Comparison of ENCODE assay signal across 26 cellular contexts in the genomic region with DNA sequence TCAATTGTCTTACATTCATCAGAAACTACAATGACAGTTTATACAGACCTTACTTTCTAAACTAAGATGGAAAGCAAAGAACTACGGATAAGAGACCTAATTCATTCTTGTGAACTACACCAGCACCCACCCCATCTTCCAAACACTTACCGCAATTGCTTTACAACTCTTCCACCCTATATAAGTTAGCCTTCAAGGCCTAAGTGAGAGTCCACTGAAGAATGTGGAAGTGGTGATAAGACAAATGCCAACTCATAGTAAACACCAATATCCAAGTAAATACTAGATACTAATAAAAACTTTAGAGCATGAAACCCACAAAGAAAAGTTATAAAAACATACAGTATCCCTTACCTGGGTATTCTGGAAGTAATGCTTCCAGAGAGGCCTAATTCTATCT. TPM values are rescaled to one million over a fixed set of nuclear protein-coding genes. Genes with fewer than 3 reads are reported as not detected.
DNase-seq lines count a peak whose midpoint lies in the region; ATAC-seq, FAIRE-seq and TF ChIP-seq lines count a peak whose summit lies in the region.
"Had no signal": no experiment of that assay in that cellular context is flagged by ENCODE, and none has a peak within 500 bp of the region (broad histone marks: within the 10 kb centered on the region; RNA-seq: fewer than 3 reads in every experiment).

No MANE protein-coding gene starts in this region.

- TF ChIP-seq POLR2A in HepG2 (IDR thresholded peaks at IDR 0.05; ENCODE audit: insufficient read depth in 1 of 2, low read depth in 2 of 2, low read length in 2 of 2) (no peak), right lobe of liver (IDR thresholded peaks at IDR 0.05) (no peak), tibial nerve (IDR thresholded peaks at IDR 0.05) (no peak), upper lobe of left lung (IDR thresholded peaks at IDR 0.05) (no peak)

- H3K9me3 Mint-ChIP-seq in WTC11, result no peaks in the 10 kb centered on the region
- H3K9me3 Mint-ChIP-seq: activated CD4-positive, alpha-beta T cell treated with anti-CD3 and anti-CD28 coated beads, Interleukin-2, amount 10 ng/mL, durations not matched to agents 24 days and 14 days had no signal

- ATAC-seq in HepG2 (no peak), right lobe of liver (no peak), WTC11 (no peak), left colon (peak; percentile 77), upper lobe of left lung (ENCODE audit: low FRiP score in 2 of 2) (no peak)

- in situ Hi-C loops in HepG2 (cut with HindIII; ENCODE audit: extremely low pct_ligation_motif_present, low pct_unique_long_range_greater_than_20kb), result no loop called here

- no peak for FAIRE-seq in HepG2 (lab: Jason Lieb, UNC)

- no peaks in the 10 kb centered on the region for H3K27me3 ChIP-seq in HepG2 (ENCODE audit: control insufficient read depth in 1 of 2, insufficient read depth in 2 of 2, low read length in 2 of 2)
- no peaks in the 10 kb centered on the region for H3K27me3 ChIP-seq in right lobe of liver
- no peaks in the 10 kb centered on the region for H3K27me3 ChIP-seq in tibial nerve
- H3K27me3 ChIP-seq in upper lobe of left lung, result no peaks in the 10 kb centered on the region
- H3K27me3 ChIP-seq: heart left ventricle, MG63, testis had no signal

- no peak overlapping the region for H3K9ac ChIP-seq in HepG2 (ENCODE audit: insufficient read depth, low read depth, low read length)
- H3K9ac ChIP-seq: SK-N-SH had no signal

- 0 out of 2 replicates have a peak, but pooled peaks cover 4% of the 10 kb centered on the region for H3K4me1 Mint-ChIP-seq in WTC11

- H3K4me1 ChIP-seq in HepG2 (ENCODE audit: insufficient read depth, low read length) (no peaks in the 10 kb centered on the region), right lobe of liver (peaks cover 0 to 16% (median under 1%) of the 10 kb centered on the region in 4 donors), tibial nerve (peaks cover 0 to 55% (median 2%) of the 10 kb centered on the region in 4 donors), upper lobe of left lung (peaks cover 7 to 43% (median 21%) of the 10 kb centered on the region in 4 donors)
- H3K4me1 ChIP-seq: testis had no signal

- intact Hi-C loops in HepG2 (cut with micrococcal nuclease; ENCODE audit: unreplicated experiment), result loop anchor here (2.0 kb wide), 1 partner anchor 187 kb away; no protein-coding TSS in a partner anchor
- intact Hi-C loops in right lobe of liver (cut with DNase I), result no loop called here
- intact Hi-C loops in left colon (cut with DNase I, micrococcal nuclease), result no loop called here
- intact Hi-C loops in posterior cingulate gyrus (cut with DNase I), result no loop called here

- no peak for TF ChIP-seq EP300 in HepG2 (IDR thresholded peaks at IDR 0.05; ENCODE audit: low read depth in 2 of 2, low read length in 2 of 2)
- no peak for TF ChIP-seq EP300 in HepG2 (CRISPR knock-in tag; IDR thresholded peaks at IDR 0.05; ENCODE audit: borderline replicate concordance)
- TF ChIP-seq EP300 in tibial nerve (IDR thresholded peaks at IDR 0.05), result no peak
- no peak for TF ChIP-seq EP300 in upper lobe of left lung (IDR thresholded peaks at IDR 0.05)

- no peak overlapping the region for H2AFZ ChIP-seq in HepG2 (ENCODE audit: low read length)

- no peak overlapping the region for H3K4me3 Mint-ChIP-seq in WTC11
- H3K4me3 Mint-ChIP-seq: activated CD4-positive, alpha-beta T cell treated with anti-CD3 and anti-CD28 coated beads, Interleukin-2, amount 10 ng/mL, durations not matched to agents 24 days and 14 days had no signal

- no peaks in the 10 kb centered on the region for H3K27me3 Mint-ChIP-seq in WTC11 (ENCODE audit: low read depth)
- H3K27me3 Mint-ChIP-seq: activated CD4-positive, alpha-beta T cell treated with anti-CD3 and anti-CD28 coated beads, Interleukin-2, amount 10 ng/mL, durations not matched to agents 24 days and 14 days had no signal

- H3K27ac Mint-ChIP-seq in WTC11, result peak overlapping the region; percentile 63
- H3K27ac Mint-ChIP-seq: activated CD4-positive, alpha-beta T cell treated with anti-CD3 and anti-CD28 coated beads, Interleukin-2, amount 10 ng/mL, durations not matched to agents 24 days and 14 days had no signal

- CTCF ChIA-PET in HepG2 (lab: Yijun Ruan, JAX; ENCODE audit: low intra/inter-chr PET ratio, low total read pairs) (no interaction called here), WTC11 (lab: Charles Lee) (no interaction called here)

- peaks cover 90% of the 10 kb centered on the region for H3K79me2 ChIP-seq in HepG2 (ENCODE audit: insufficient read depth, low read length)

- DNase-seq in HepG2 (ENCODE audit: low spot score) (no peak), right lobe of liver (no peak), WTC11 (ENCODE audit: low spot score) (no peak), left colon (no peak), tibial nerve (ENCODE audit: low spot score in 2 of 2) (no peak), upper lobe of left lung (no peak), posterior cingulate gyrus (no peak), foreskin melanocyte (no peak)
- DNase-seq: activated CD4-positive, alpha-beta T cell treated with anti-CD3 and anti-CD28 coated beads, Interleukin-2, amount 10 ng/mL, durations not matched to agents 24 days and 14 days; activated naive CD4-positive, alpha-beta T cell treated with Interleukin-2 at 50 U/mL for 16 hours; activated T-cell treated with anti-CD3 and anti-CD28 coated beads, Interleukin-2, amount 50 U/mL, for 48 hours; effector memory CD4-positive, alpha-beta T cell; foreskin fibroblast; heart left ventricle; kidney glomerular epithelial cell; MG63; NCI-H2081 treated with DMSO at 0.1 percent for 48 hours; NCI-H748 treated with DMSO at 0.1 percent for 48 hours; psoas muscle; testis; WERI-Rb-1 had no signal

- no peak overlapping the region for H3K4me2 ChIP-seq in HepG2 (ENCODE audit: low read depth, low read length)
- H3K4me2 ChIP-seq: SK-N-SH had no signal

- peaks cover 67% of the 10 kb centered on the region for H4K20me1 ChIP-seq in HepG2 (ENCODE audit: insufficient read depth, low read length)

- H3K36me3 Mint-ChIP-seq in WTC11, result peaks cover 24% of the 10 kb centered on the region

- no peak for TF ChIP-seq RAD21 in HepG2 (CRISPR knock-in tag; IDR thresholded peaks at IDR 0.05)

- POLR2A ChIA-PET in HepG2 (lab: Yijun Ruan, JAX) (no interaction called here), WTC11 (lab: Charles Lee) (no interaction called here)

- WGBS in HepG2 (ENCODE audit: low lambda C conversion rate), result 93% methylated on average over 2 of the region's 2 CpGs
- 87% methylated on average over 2 of the region's 2 CpGs for WGBS in right lobe of liver (ENCODE audit: insufficient coverage, low coverage, low lambda C conversion rate, missing lambda C conversion rate)
- WGBS in tibial nerve, 2 donors, result 82 to 84% methylated on average over 2 of the region's 2 CpGs
- WGBS in upper lobe of left lung, 2 donors, result 74 to 80% methylated on average over 2 of the region's 2 CpGs

- no peak overlapping the region for H3K27ac ChIP-seq in HepG2 (ENCODE audit: extremely low read length, insufficient read depth, low read length)
- no peak overlapping the region for H3K27ac ChIP-seq in right lobe of liver
- no peak overlapping the region for H3K27ac ChIP-seq in tibial nerve
- H3K27ac ChIP-seq in upper lobe of left lung, result no peak overlapping the region
- H3K27ac ChIP-seq: coronary artery, heart left ventricle, psoas muscle, testis, WERI-Rb-1 had no signal

- H3K4me3 ChIP-seq in HepG2 (replicated peaks in 1 of 3; ENCODE audit: insufficient read depth in 1 of 3, low read depth in 2 of 3, low read length in 3 of 3), result no peak overlapping the region
- no peak overlapping the region for H3K4me3 ChIP-seq in right lobe of liver
- H3K4me3 ChIP-seq in tibial nerve, result no peak overlapping the region
- H3K4me3 ChIP-seq in upper lobe of left lung, result no peak overlapping the region
- H3K4me3 ChIP-seq: coronary artery, heart left ventricle, lung, MG63, psoas muscle, testis had no signal

- H3K36me3 ChIP-seq in HepG2 (replicated peaks in 1 of 2; ENCODE audit: control insufficient read depth in 1 of 2, insufficient read depth in 2 of 2, low read length in 2 of 2) (peaks cover 4 to 62% of the 10 kb centered on the region in 2 experiments), right lobe of liver (peaks cover 0 to 27% (median 9%) of the 10 kb centered on the region in 4 donors), tibial nerve (peaks cover 0 to 27% (median 0%) of the 10 kb centered on the region in 3 donors), upper lobe of left lung (peaks cover 2 to 59% (median 10%) of the 10 kb centered on the region in 4 donors)

- TSS peak; percentile 6 for BruUV-seq in HepG2 (replicated peaks; lab: Mats Ljungman, UMichigan)

- H3K9me3 ChIP-seq in HepG2 (ENCODE audit: low read length) (no peaks in the 10 kb centered on the region), right lobe of liver (no peaks in the 10 kb centered on the region), tibial nerve (no peaks in the 10 kb centered on the region), upper lobe of left lung (no peaks in the 10 kb centered on the region)
- H3K9me3 ChIP-seq: heart left ventricle, MG63, psoas muscle, SK-N-SH, testis had no signal

- TF ChIP-seq CTCF in HepG2 (CRISPR knock-in tag; IDR thresholded peaks at IDR 0.05) (no peak), right lobe of liver (IDR thresholded peaks at IDR 0.05) (no peak), WTC11 (IDR thresholded peaks at IDR 0.05) (no peak), tibial nerve (IDR thresholded peaks at IDR 0.05) (no peak), upper lobe of left lung (IDR thresholded peaks at IDR 0.05) (no peak)

RNA-seq across cellular contexts. Expression of gene ARF4, which starts 13.6 kb away (rescaled TPM):
- total RNA-seq in HepG2 (2016; rRNA removed; fragmentation: Illumina TruSeq; extraction: Trizol) (184 and 247 TPM in 2 replicates), right lobe of liver (100 to 1,000 TPM in 2 of 6 experiments, 10 to 100 TPM in 4; 63.0 to 125 (median 92.7) TPM), WTC11 (2021) (117 to 118 TPM (median 117 TPM) in 3 replicates), left colon (100 to 1,000 TPM; 148 to 159 TPM), tibial nerve (10 to 100 TPM; 53.7 to 96.9 (median 83.9) TPM), upper lobe of left lung (100 to 1,000 TPM in 4 of 6 donors, 10 to 100 TPM in 2; 39.8 to 153 (median 124) TPM)
- 21.0 and 22.5 TPM in 2 replicates for total RNA-seq in HepG2 (2016; cell fraction: cytosol; rRNA removed; fragmentation: Illumina TruSeq; extraction: Trizol; ENCODE audit: low read depth)
- 181 and 262 TPM in 2 replicates for total RNA-seq in HepG2 (2016; cell fraction: insoluble cytoplasmic fraction; rRNA removed; fragmentation: Illumina TruSeq; extraction: Trizol)
- total RNA-seq in HepG2 (2016; cell fraction: membrane; rRNA removed; fragmentation: Illumina TruSeq; extraction: Trizol), result 59.6 and 61.1 TPM in 2 replicates
- total RNA-seq in HepG2 (2016; cell fraction: nucleus; rRNA removed; fragmentation: Illumina TruSeq; extraction: Trizol), result 130 and 149 TPM in 2 replicates
- 195 and 250 TPM in 2 replicates for polyA plus RNA-seq in HepG2 (2011; rRNA removed)
- 148 and 191 TPM in 2 replicates for polyA plus RNA-seq in HepG2 (2011; cell fraction: cytosol; rRNA removed)
- 76.8 and 76.9 TPM in 2 replicates for polyA plus RNA-seq in HepG2 (2011; cell fraction: nucleus; rRNA removed)
- 183 and 200 TPM in 2 replicates for polyA plus RNA-seq in HepG2 (2012)
- polyA plus RNA-seq in HepG2 (2016; cell fraction: cytosol; fragmentation: Illumina TruSeq; extraction: Trizol; ENCODE audit: low read depth), result 26.5 and 28.6 TPM in 2 replicates
- polyA plus RNA-seq in HepG2 (2016; cell fraction: insoluble cytoplasmic fraction; fragmentation: Illumina TruSeq; extraction: Trizol; ENCODE audit: low read depth), result 437 and 475 TPM in 2 replicates
- polyA plus RNA-seq in HepG2 (2016; cell fraction: membrane; fragmentation: Illumina TruSeq; extraction: Trizol; ENCODE audit: low read depth), result 70.5 and 72.4 TPM in 2 replicates
- polyA plus RNA-seq in HepG2 (2016; cell fraction: nucleus; fragmentation: Illumina TruSeq; extraction: Trizol; ENCODE audit: insufficient read depth, low read depth), result 252 and 254 TPM in 2 replicates
- 505 and 607 TPM in 2 replicates for polyA minus RNA-seq in HepG2 (2011; rRNA and poly(A)+ RNA removed; ENCODE audit: low replicate concordance)
- polyA minus RNA-seq in HepG2 (2011; cell fraction: cytosol; rRNA and poly(A)+ RNA removed), result 104 and 128 TPM in 2 replicates
- polyA minus RNA-seq in HepG2 (2011; cell fraction: nucleus; rRNA and poly(A)+ RNA removed), result 192 and 250 TPM in 2 replicates

RNA-seq across cellular contexts. Expression of gene PDE12, which starts 27.5 kb away (rescaled TPM):
- 17.8 and 20.6 TPM in 2 replicates for total RNA-seq in HepG2 (2016; rRNA removed; fragmentation: Illumina TruSeq; extraction: Trizol)
- 0.91 and 0.97 TPM in 2 replicates for total RNA-seq in HepG2 (2016; cell fraction: cytosol; rRNA removed; fragmentation: Illumina TruSeq; extraction: Trizol; ENCODE audit: low read depth)
- 17.9 and 18.3 TPM in 2 replicates for total RNA-seq in HepG2 (2016; cell fraction: insoluble cytoplasmic fraction; rRNA removed; fragmentation: Illumina TruSeq; extraction: Trizol)
- 4.3 and 5.0 TPM in 2 replicates for total RNA-seq in HepG2 (2016; cell fraction: membrane; rRNA removed; fragmentation: Illumina TruSeq; extraction: Trizol)
- 11.8 and 13.0 TPM in 2 replicates for total RNA-seq in HepG2 (2016; cell fraction: nucleus; rRNA removed; fragmentation: Illumina TruSeq; extraction: Trizol)
- 8.8 and 9.0 TPM in 2 replicates for polyA plus RNA-seq in HepG2 (2011; rRNA removed)
- 7.3 and 8.3 TPM in 2 replicates for polyA plus RNA-seq in HepG2 (2011; cell fraction: cytosol; rRNA removed)
- 6.4 and 6.7 TPM in 2 replicates for polyA plus RNA-seq in HepG2 (2011; cell fraction: nucleus; rRNA removed)
- 5.6 and 6.2 TPM in 2 replicates for polyA plus RNA-seq in HepG2 (2012)
- 0.32 and 0.44 TPM in 2 replicates for polyA plus RNA-seq in HepG2 (2016; cell fraction: cytosol; fragmentation: Illumina TruSeq; extraction: Trizol; ENCODE audit: low read depth)
- polyA plus RNA-seq in HepG2 (2016; cell fraction: insoluble cytoplasmic fraction; fragmentation: Illumina TruSeq; extraction: Trizol; ENCODE audit: low read depth), result 18.3 and 18.8 TPM in 2 replicates
- polyA plus RNA-seq in HepG2 (2016; cell fraction: membrane; fragmentation: Illumina TruSeq; extraction: Trizol; ENCODE audit: low read depth), result 1.3 and 1.7 TPM in 2 replicates
- polyA plus RNA-seq in HepG2 (2016; cell fraction: nucleus; fragmentation: Illumina TruSeq; extraction: Trizol; ENCODE audit: insufficient read depth, low read depth), result 11.3 and 12.4 TPM in 2 replicates
- polyA minus RNA-seq in HepG2 (2011; rRNA and poly(A)+ RNA removed; ENCODE audit: low replicate concordance), result 45.3 and 71.3 TPM in 2 replicates
- polyA minus RNA-seq in HepG2 (2011; cell fraction: cytosol; rRNA and poly(A)+ RNA removed), result 16.4 and 19.3 TPM in 2 replicates
- 17.0 and 17.3 TPM in 2 replicates for polyA minus RNA-seq in HepG2 (2011; cell fraction: nucleus; rRNA and poly(A)+ RNA removed)
- 10 to 100 TPM; 12.1 to 20.7 (median 14.9) TPM for total RNA-seq in right lobe of liver
- 16.2 to 16.9 TPM (median 16.4 TPM) in 3 replicates for total RNA-seq in WTC11 (2021)
- total RNA-seq in left colon, result 10 to 100 TPM; 19.8 to 24.6 TPM
- total RNA-seq in tibial nerve, result 10 to 100 TPM; 10.5 to 20.1 (median 16.9) TPM
- total RNA-seq in upper lobe of left lung, result 10 to 100 TPM in 5 of 6 donors, 1 to 10 TPM in 1; 9.0 to 32.2 (median 17.0) TPM

RNA-seq across cellular contexts. Expression of gene DNAH12, which starts 39.4 kb away (rescaled TPM):
- total RNA-seq in HepG2 (2016; rRNA removed; fragmentation: Illumina TruSeq; extraction: Trizol) (0.04 and 0.11 TPM in 2 replicates), right lobe of liver (under 1 TPM in 5 of 6 experiments, not detected in 1; under 0.01 to 0.29 (median 0.18) TPM), WTC11 (2021) (0.02 TPM in 1 of 3 replicates, not detected in the others), left colon (under 1 TPM; 0.09 to 0.17 TPM), tibial nerve (1 to 10 TPM in 1 of 4 donors, under 1 TPM in 3; under 0.01 to 1.1 (median 0.15) TPM), upper lobe of left lung (10 to 100 TPM in 3 of 6 donors, 1 to 10 TPM in 2, under 1 TPM in 1; 0.94 to 53.3 (median 9.4) TPM)
- under 0.01 and 0.10 TPM in 2 replicates for total RNA-seq in HepG2 (2016; cell fraction: cytosol; rRNA removed; fragmentation: Illumina TruSeq; extraction: Trizol; ENCODE audit: low read depth)
- 0.03 and 0.11 TPM in 2 replicates for total RNA-seq in HepG2 (2016; cell fraction: insoluble cytoplasmic fraction; rRNA removed; fragmentation: Illumina TruSeq; extraction: Trizol)
- total RNA-seq in HepG2 (2016; cell fraction: membrane; rRNA removed; fragmentation: Illumina TruSeq; extraction: Trizol), result 0.03 and 0.12 TPM in 2 replicates
- total RNA-seq in HepG2 (2016; cell fraction: nucleus; rRNA removed; fragmentation: Illumina TruSeq; extraction: Trizol), result 0.09 and 0.37 TPM in 2 replicates
- 0.08 and 0.11 TPM in 2 replicates for polyA plus RNA-seq in HepG2 (2011; rRNA removed)
- under 0.01 and 0.01 TPM in 2 replicates for polyA plus RNA-seq in HepG2 (2011; cell fraction: cytosol; rRNA removed)
- polyA plus RNA-seq in HepG2 (2011; cell fraction: nucleus; rRNA removed), result 0.18 and 0.21 TPM in 2 replicates
- polyA plus RNA-seq in HepG2 (2012), result 0.03 TPM in 1 of 2 replicates, not detected in the other
- polyA plus RNA-seq in HepG2 (2016; cell fraction: cytosol; fragmentation: Illumina TruSeq; extraction: Trizol; ENCODE audit: low read depth), result not detected in 2 replicates
- polyA plus RNA-seq in HepG2 (2016; cell fraction: insoluble cytoplasmic fraction; fragmentation: Illumina TruSeq; extraction: Trizol; ENCODE audit: low read depth), result 0.05 and 0.10 TPM in 2 replicates
- polyA plus RNA-seq in HepG2 (2016; cell fraction: membrane; fragmentation: Illumina TruSeq; extraction: Trizol; ENCODE audit: low read depth), result not detected in 2 replicates
- polyA plus RNA-seq in HepG2 (2016; cell fraction: nucleus; fragmentation: Illumina TruSeq; extraction: Trizol; ENCODE audit: insufficient read depth, low read depth), result 0.11 and 0.24 TPM in 2 replicates
- 0.02 TPM in 1 of 2 replicates, not detected in the other for polyA minus RNA-seq in HepG2 (2011; rRNA and poly(A)+ RNA removed; ENCODE audit: low replicate concordance)
- polyA minus RNA-seq in HepG2 (2011; cell fraction: cytosol; rRNA and poly(A)+ RNA removed), result under 0.01 TPM in 1 of 2 replicates, not detected in the other
- 0.25 and 0.39 TPM in 2 replicates for polyA minus RNA-seq in HepG2 (2011; cell fraction: nucleus; rRNA and poly(A)+ RNA removed)
- total RNA-seq: activated CD4-positive, alpha-beta T cell treated with anti-CD3 and anti-CD28 coated beads, Interleukin-2, amount 10 ng/mL, durations not matched to agents 24 days and 14 days; G401 had no signal
- polyA plus RNA-seq: BJ had no signal
